36 cellular contexts compared by ENCODE assay signal in the genomic region with DNA sequence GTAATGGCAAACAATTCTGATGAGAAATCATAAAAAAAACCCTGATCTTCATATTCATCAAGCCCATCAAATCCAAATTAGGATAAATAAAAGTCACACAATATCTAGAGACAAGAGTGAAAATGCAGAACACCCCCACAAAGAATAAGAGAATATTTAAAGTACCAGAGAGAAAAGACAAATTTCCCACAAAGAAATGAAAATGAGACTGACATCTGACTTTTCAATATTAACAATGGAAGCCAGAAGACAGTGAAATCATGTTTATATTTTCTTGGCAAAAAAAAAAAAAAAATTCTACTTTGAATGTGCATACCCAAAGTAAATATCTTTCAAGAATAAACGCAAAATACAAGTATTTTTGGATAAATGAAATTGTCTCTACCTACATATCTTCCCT. TPM values are rescaled to one million over a fixed set of nuclear protein-coding genes. Genes with fewer than 3 reads are reported as not detected.
"Had no signal": no experiment of that assay in that cellular context is flagged by ENCODE, and none has a peak within 500 bp of the region (broad histone marks: within the 10 kb centered on the region; RNA-seq: fewer than 3 reads in every experiment).

No MANE protein-coding gene starts in this region.

- H3K27ac ChIP-seq: KMS-11 had no signal

- H3K36me3 ChIP-seq: MG63 had no signal

- H3K27me3 ChIP-seq: MG63 had no signal

- DNase-seq: Karpas-422, Kasumi-1, MG63, MM.1S, MV-4-11, NCI-H1048, NCI-H1092, NCI-H1092 treated with DMSO at 0.1 percent for 48 hours, NCI-H1105, NCI-H1105 treated with DMSO at 0.1 percent for 48 hours, NCI-H1417, NCI-H1417 treated with DMSO at 0.1 percent for 48 hours, NCI-H1436, NCI-H1436 treated with DMSO at 0.1 percent for 48 hours, NCI-H146, NCI-H1694, NCI-H1694 treated with DMSO at 0.1 percent for 48 hours, NCI-H187, NCI-H187 treated with DMSO at 0.1 percent for 48 hours, NCI-H1930, NCI-H2029, NCI-H2029 treated with DMSO at 0.1 percent for 48 hours, NCI-H2081, NCI-H2081 treated with DMSO at 0.1 percent for 48 hours, NCI-H2107, NCI-H2171, NCI-H2171 treated with DMSO at 0.1 percent for 48 hours, NCI-H2227 treated with DMSO at 0.1 percent for 48 hours, NCI-H345, NCI-H446, NCI-H446 treated with DMSO at 0.1 percent for 48 hours, NCI-H510A, NCI-H510A treated with DMSO at 0.1 percent for 48 hours, NCI-H524 had no signal

- H3K4me3 ChIP-seq: MG63 had no signal

- H3K9ac ChIP-seq: KMS-11 had no signal

- H3K4me2 ChIP-seq: KMS-11 had no signal

RNA-seq across cellular contexts. Expression of gene COL5A1, which starts 28.9 kb away (rescaled TPM):
- total RNA-seq: MCF 10A had no signal
